In genomic region chr17:30225919-30226553, GRCh38 we compare ENCODE assay signal across 1 cellular context.
TF ChIP-seq lines count a peak whose summit lies in the region.

No MANE protein-coding gene starts in this region.

TF ChIP-seq in HepG2, 621 proteins besides CTCF, POLR2A, EP300 and RAD21 (continued from another document):
- no peak for TF ChIP-seq SSRP1 (CRISPR knock-in tag; IDR thresholded peaks at IDR 0.05)
- TF ChIP-seq TFDP2 (CRISPR knock-in tag; IDR thresholded peaks at IDR 0.05): peak; percentile 18; the same call in 1 of the 2 replicates
- TF ChIP-seq NR2F1 (CRISPR knock-in tag; IDR thresholded peaks at IDR 0.05): peak; percentile 72 to 90
- peak; percentile 79 for TF ChIP-seq SOX5 (CRISPR knock-in tag; IDR thresholded peaks at IDR 0.05; ENCODE audit: borderline replicate concordance)
- no peak for TF ChIP-seq GABPA (IDR thresholded peaks at IDR 0.05; ENCODE audit: low read depth, low read length)
- no peak for TF ChIP-seq GABPA (CRISPR knock-in tag; IDR thresholded peaks at IDR 0.05; ENCODE audit: low read depth)
- TF ChIP-seq, protein P1, sequence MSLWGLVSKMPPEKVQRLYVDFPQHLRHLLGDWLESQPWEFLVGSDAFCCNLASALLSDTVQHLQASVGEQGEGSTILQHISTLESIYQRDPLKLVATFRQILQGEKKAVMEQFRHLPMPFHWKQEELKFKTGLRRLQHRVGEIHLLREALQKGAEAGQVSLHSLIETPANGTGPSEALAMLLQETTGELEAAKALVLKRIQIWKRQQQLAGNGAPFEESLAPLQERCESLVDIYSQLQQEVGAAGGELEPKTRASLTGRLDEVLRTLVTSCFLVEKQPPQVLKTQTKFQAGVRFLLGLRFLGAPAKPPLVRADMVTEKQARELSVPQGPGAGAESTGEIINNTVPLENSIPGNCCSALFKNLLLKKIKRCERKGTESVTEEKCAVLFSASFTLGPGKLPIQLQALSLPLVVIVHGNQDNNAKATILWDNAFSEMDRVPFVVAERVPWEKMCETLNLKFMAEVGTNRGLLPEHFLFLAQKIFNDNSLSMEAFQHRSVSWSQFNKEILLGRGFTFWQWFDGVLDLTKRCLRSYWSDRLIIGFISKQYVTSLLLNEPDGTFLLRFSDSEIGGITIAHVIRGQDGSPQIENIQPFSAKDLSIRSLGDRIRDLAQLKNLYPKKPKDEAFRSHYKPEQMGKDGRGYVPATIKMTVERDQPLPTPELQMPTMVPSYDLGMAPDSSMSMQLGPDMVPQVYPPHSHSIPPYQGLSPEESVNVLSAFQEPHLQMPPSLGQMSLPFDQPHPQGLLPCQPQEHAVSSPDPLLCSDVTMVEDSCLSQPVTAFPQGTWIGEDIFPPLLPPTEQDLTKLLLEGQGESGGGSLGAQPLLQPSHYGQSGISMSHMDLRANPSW (CRISPR knock-in tag; IDR thresholded peaks at IDR 0.05; ENCODE audit: borderline replicate concordance): 0 out of 2 replicates have a peak, but pooled peaks have one; percentile 50
- peak; percentile 69 for TF ChIP-seq HDAC1 (CRISPR knock-in tag; IDR thresholded peaks at IDR 0.05)
- TF ChIP-seq TBX3 (IDR thresholded peaks at IDR 0.05; ENCODE audit: borderline replicate concordance): peak; percentile 68; the same call in 1 of the 2 replicates
- TF ChIP-seq FOXP4 (CRISPR knock-in tag; IDR thresholded peaks at IDR 0.05): peak; percentile 86
- TF ChIP-seq CSRNP1 (CRISPR knock-in tag; IDR thresholded peaks at IDR 0.05): 0 out of 2 replicates have a peak, but pooled peaks have one; percentile 48
- no peak for TF ChIP-seq REL (CRISPR knock-in tag; conservative IDR thresholded peaks at IDR 0.05)
- no peak for TF ChIP-seq SETDB1 (CRISPR knock-in tag; IDR thresholded peaks at IDR 0.05; ENCODE audit: borderline replicate concordance)
- TF ChIP-seq NR2C2 (CRISPR knock-in tag; IDR thresholded peaks at IDR 0.05; ENCODE audit: borderline replicate concordance): peak; percentile 35; the same call in 1 of the 2 replicates
- TF ChIP-seq RXRA (CRISPR knock-in tag; IDR thresholded peaks at IDR 0.05): peak; percentile 27; the same call in 1 of the 2 replicates
- peak; percentile 81 for TF ChIP-seq NR2F2 (IDR thresholded peaks at IDR 0.05; ENCODE audit: borderline replicate concordance, low read depth)
- TF ChIP-seq LCORL (IDR thresholded peaks at IDR 0.05): no peak
- peak; percentile 32; the same call in 1 of the 2 replicates for TF ChIP-seq LCORL (CRISPR knock-in tag; IDR thresholded peaks at IDR 0.05)
- TF ChIP-seq SIX4 (CRISPR knock-in tag; IDR thresholded peaks at IDR 0.05): peak; percentile 58; the same call in 1 of the 2 replicates
- peak; percentile 63; the same call in 1 of the 2 replicates for TF ChIP-seq ZNF703 (CRISPR knock-in tag; IDR thresholded peaks at IDR 0.05; ENCODE audit: borderline replicate concordance)
- peak; percentile 21 for TF ChIP-seq PHF5A (CRISPR knock-in tag; IDR thresholded peaks at IDR 0.05; ENCODE audit: low read depth, unreplicated experiment)
- TF ChIP-seq ZFY (CRISPR knock-in tag; IDR thresholded peaks at IDR 0.05): peak; percentile 31; the same call in 1 of the 2 replicates
- TF ChIP-seq ZNF574 (CRISPR knock-in tag; IDR thresholded peaks at IDR 0.05): peak; percentile 16; the same call in 1 of the 2 replicates
- no peak for TF ChIP-seq ZNF790 (CRISPR knock-in tag; IDR thresholded peaks at IDR 0.05; ENCODE audit: borderline replicate concordance)
- no peak for TF ChIP-seq SP2 (CRISPR knock-in tag; IDR thresholded peaks at IDR 0.05)
- peak; percentile 65 for TF ChIP-seq MED1 (CRISPR knock-in tag; IDR thresholded peaks at IDR 0.05)
- peak; percentile 22; the same call in 1 of the 2 replicates for TF ChIP-seq ZBTB25 (CRISPR knock-in tag; IDR thresholded peaks at IDR 0.05)
